In genomic region chr17:1208966-1209365, GRCh38 we compare ENCODE assay signal across 29 cellular contexts.
"Had no signal": no experiment of that assay in that cellular context is flagged by ENCODE, and none has a peak within 500 bp of the region (broad histone marks: within the 10 kb centered on the region; RNA-seq: fewer than 3 reads in every experiment).

No MANE protein-coding gene starts in this region.

- H3K4me3 Mint-ChIP-seq: activated CD4-positive, alpha-beta memory T cell treated with anti-CD3 and anti-CD28 coated beads for 36 hours; activated CD4-positive, alpha-beta T cell treated with anti-CD3 and anti-CD28 coated beads, Interleukin-2, amount 10 ng/mL, durations not matched to agents 7 days and 5 days; activated naive CD4-positive, alpha-beta T cell treated with anti-CD3 and anti-CD28 coated beads for 36 hours; activated T-cell treated with anti-CD3 and anti-CD28 coated beads, Interleukin-2, amount 50 U/mL, for 4 hours; activated T-helper 1 cell treated with anti-CD3 and anti-CD28 coated beads, Interleukin-12 subunit alpha, Interleukin-12 subunit beta, Interleukin-2, Interleukin-4 antibody, amounts not matched to agents 30 ng/mL and 10 ng/mL and 1 ng/mL, durations not matched to agents 14 hours and 24 hours and 36 hours; T-helper 1 cell treated with Interleukin-12 subunit alpha and Interleukin-12 subunit beta and Interleukin-4 antibody, amounts not matched to agents 30 μg/mL and 1 μg/mL, for 36 hours; T-helper 2 cell treated with Interferon-gamma antibody and Interleukin-4, amounts not matched to agents 5 μg/mL and 100 μg/mL, for 36 hours had no signal

- H3K27ac Mint-ChIP-seq: activated CD4-positive, alpha-beta memory T cell treated with anti-CD3 and anti-CD28 coated beads for 36 hours; activated CD4-positive, alpha-beta T cell treated with anti-CD3 and anti-CD28 coated beads, Interleukin-2, amount 10 ng/mL, durations not matched to agents 7 days and 5 days; activated naive CD4-positive, alpha-beta T cell treated with anti-CD3 and anti-CD28 coated beads for 36 hours; activated naive CD4-positive, alpha-beta T cell treated with anti-CD3 and anti-CD28 coated beads, Interleukin-2, amount 50 U/mL, for 72 hours; activated T-helper 1 cell treated with anti-CD3 and anti-CD28 coated beads, Interleukin-12 subunit alpha, Interleukin-12 subunit beta, Interleukin-2, Interleukin-4 antibody, amounts not matched to agents 30 ng/mL and 10 ng/mL and 1 ng/mL, durations not matched to agents 14 hours and 24 hours and 36 hours; T-helper 1 cell treated with Interleukin-12 subunit alpha and Interleukin-12 subunit beta and Interleukin-4 antibody, amounts not matched to agents 30 μg/mL and 1 μg/mL, for 36 hours; T-helper 2 cell treated with Interferon-gamma antibody and Interleukin-4, amounts not matched to agents 5 μg/mL and 100 μg/mL, for 36 hours had no signal

- H3K4me1 Mint-ChIP-seq: activated CD4-positive, alpha-beta T cell treated with anti-CD3 and anti-CD28 coated beads, Interleukin-2, amount 10 ng/mL, durations not matched to agents 7 days and 5 days had no signal

- H3K36me3 ChIP-seq: adrenal gland, breast epithelium had no signal

- H2AFZ ChIP-seq: PC-9 had no signal

- H3K27me3 ChIP-seq: breast epithelium had no signal

- DNase-seq: activated CD4-positive, alpha-beta memory T cell treated with anti-CD3 and anti-CD28 coated beads for 36 hours; activated CD4-positive, alpha-beta T cell treated with anti-CD3 and anti-CD28 coated beads, Interleukin-2, amount 10 ng/mL, durations not matched to agents 7 days and 5 days; activated CD8-positive, alpha-beta memory T cell treated with anti-CD3 and anti-CD28 coated beads, Interleukin-2, amount 50 U/mL, for 4 hours; activated gamma-delta T cell treated with Interleukin-2 at 50 U/mL for 16 hours; activated naive CD4-positive, alpha-beta T cell treated with anti-CD3 and anti-CD28 coated beads for 36 hours; activated T-cell treated with anti-CD3 and anti-CD28 coated beads for 4 hours; activated T-cell treated with anti-CD3 and anti-CD28 coated beads, Interleukin-2, amount 50 U/mL, for 4 hours; adrenal gland; body of pancreas; MM.1S; MV-4-11; NCI-H1092; NCI-H1436 treated with DMSO at 0.1 percent for 48 hours; NCI-H187; NCI-H2029 treated with DMSO at 0.1 percent for 48 hours; NCI-H2107; NCI-H2171; NCI-H446 treated with DMSO at 0.1 percent for 48 hours; NCI-H524 treated with DMSO at 0.1 percent for 48 hours; NCI-H748 treated with DMSO at 0.1 percent for 48 hours; NK-92 treated with Interleukin-12 subunit alpha and Interleukin-12 subunit beta, amount 100 ng/mL, for 24 hours; PC-9; Right ventricle myocardium superior had no signal

- H3K4me1 ChIP-seq: breast epithelium had no signal

- H3K4me3 ChIP-seq: adrenal gland, body of pancreas, breast epithelium, PC-9 had no signal

- H3K27me3 Mint-ChIP-seq: activated CD4-positive, alpha-beta memory T cell treated with anti-CD3 and anti-CD28 coated beads for 36 hours had no signal

- H3K4me2 ChIP-seq: KMS-11, PC-9 had no signal

- H3K9me3 ChIP-seq: adrenal gland, body of pancreas, breast epithelium had no signal

- H3K36me3 Mint-ChIP-seq: activated CD4-positive, alpha-beta memory T cell treated with anti-CD3 and anti-CD28 coated beads for 36 hours; activated naive CD4-positive, alpha-beta T cell treated with anti-CD3 and anti-CD28 coated beads, Interleukin-2, amount 50 U/mL, for 72 hours had no signal

- H3K9ac ChIP-seq: KMS-11 had no signal

- H3K27ac ChIP-seq: body of pancreas, breast epithelium, KMS-11, PC-9 had no signal

- H3K9me3 Mint-ChIP-seq: activated CD4-positive, alpha-beta memory T cell treated with anti-CD3 and anti-CD28 coated beads for 36 hours; activated CD4-positive, alpha-beta T cell treated with anti-CD3 and anti-CD28 coated beads, Interleukin-2, amount 10 ng/mL, durations not matched to agents 7 days and 5 days; activated naive CD4-positive, alpha-beta T cell treated with anti-CD3 and anti-CD28 coated beads for 36 hours; activated naive CD4-positive, alpha-beta T cell treated with anti-CD3 and anti-CD28 coated beads, Interleukin-2, amount 50 U/mL, for 72 hours; activated T-cell treated with anti-CD3 and anti-CD28 coated beads, Interleukin-2, amount 50 U/mL, for 4 hours; activated T-helper 1 cell treated with anti-CD3 and anti-CD28 coated beads, Interleukin-12 subunit alpha, Interleukin-12 subunit beta, Interleukin-2, Interleukin-4 antibody, amounts not matched to agents 30 ng/mL and 10 ng/mL and 1 ng/mL, durations not matched to agents 14 hours and 24 hours and 36 hours; T-helper 1 cell treated with Interleukin-12 subunit alpha and Interleukin-12 subunit beta and Interleukin-4 antibody, amounts not matched to agents 30 μg/mL and 1 μg/mL, for 36 hours; T-helper 2 cell treated with Interferon-gamma antibody and Interleukin-4, amounts not matched to agents 5 μg/mL and 100 μg/mL, for 36 hours had no signal
